Comparison of ENCODE assay signal across 32 cellular contexts in the genomic region with DNA sequence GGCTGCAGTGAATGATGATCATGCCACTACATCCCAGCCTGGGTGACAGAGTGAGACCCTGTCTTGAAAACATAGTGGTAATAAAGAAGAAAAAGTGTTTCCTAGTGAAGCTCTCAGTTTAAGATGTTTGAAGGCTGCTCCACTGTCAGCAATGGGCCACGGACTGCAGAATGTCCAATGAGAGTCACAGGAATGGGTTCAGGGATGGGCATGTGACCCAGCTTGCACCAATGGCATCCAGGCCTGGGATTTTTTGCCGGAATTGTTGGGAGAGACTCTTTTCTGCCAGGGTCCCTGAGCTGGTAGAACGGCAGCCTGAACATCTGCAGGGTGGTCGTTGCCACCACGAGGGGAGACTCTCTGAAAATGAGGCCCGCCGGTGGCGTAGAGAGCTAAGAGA. TPM values are rescaled to one million over a fixed set of nuclear protein-coding genes. Genes with fewer than 3 reads are reported as not detected.
"Had no signal": no experiment of that assay in that cellular context is flagged by ENCODE, and none has a peak within 500 bp of the region (broad histone marks: within the 10 kb centered on the region; RNA-seq: fewer than 3 reads in every experiment).

No MANE protein-coding gene starts in this region.

- H3K36me3 Mint-ChIP-seq: activated CD4-positive, alpha-beta memory T cell treated with anti-CD3 and anti-CD28 coated beads for 36 hours; T-cell had no signal

- H2AFZ ChIP-seq: PC-9 had no signal

- DNase-seq: activated B cell treated with CpG ODN at 0.5 μM for 24 hours; activated CD4-positive, alpha-beta T cell treated with anti-CD3 and anti-CD28 coated beads for 4 hours; activated CD4-positive, alpha-beta T cell treated with anti-CD3 and anti-CD28 coated beads, Interleukin-2, amount 50 U/mL, for 1 hour; activated CD4-positive, CD25-positive, alpha-beta regulatory T cell treated with anti-CD3 and anti-CD28 coated beads, Interleukin-2, amount 50 U/mL, for 72 hours; activated CD8-positive, alpha-beta memory T cell treated with anti-CD3 and anti-CD28 coated beads, Interleukin-2, amount 50 U/mL, for 4 hours; activated gamma-delta T cell treated with Interleukin-2 at 50 U/mL for 16 hours; activated T-cell treated with anti-CD3 and anti-CD28 coated beads for 4 hours; activated T-cell treated with anti-CD3 and anti-CD28 coated beads, Interleukin-2, amount 50 U/mL, for 4 hours; NCI-H1092; NCI-H1436 treated with DMSO at 0.1 percent for 48 hours; NCI-H1694 treated with DMSO at 0.1 percent for 48 hours; NCI-H345; NCI-H524 treated with DMSO at 0.1 percent for 48 hours; SIG-M5; T-cell; T-helper 17 cell had no signal

- H3K9me3 Mint-ChIP-seq: activated B cell treated with CpG ODN at 0.5 μM for 24 hours; activated CD4-positive, alpha-beta memory T cell treated with anti-CD3 and anti-CD28 coated beads for 36 hours; activated naive CD4-positive, alpha-beta T cell treated with anti-CD3 and anti-CD28 coated beads for 36 hours; activated naive CD4-positive, alpha-beta T cell treated with anti-CD3 and anti-CD28 coated beads, Interleukin-2, amount 50 U/mL, for 72 hours; activated T-cell treated with anti-CD3 and anti-CD28 coated beads, Interleukin-2, amount 50 U/mL, for 4 hours; activated T-helper 1 cell treated with anti-CD3 and anti-CD28 coated beads, Interleukin-12 subunit alpha, Interleukin-12 subunit beta, Interleukin-2, Interleukin-4 antibody, amounts not matched to agents 30 ng/mL and 10 ng/mL and 1 ng/mL, durations not matched to agents 14 hours and 24 hours and 36 hours; T-cell had no signal

- H3K4me2 ChIP-seq: PC-9 had no signal

- H3K9me3 ChIP-seq: adrenal gland, body of pancreas, breast epithelium had no signal

- H3K4me1 ChIP-seq: adrenal gland, body of pancreas, breast epithelium had no signal

- H3K4me3 Mint-ChIP-seq: activated B cell treated with CpG ODN at 0.5 μM for 24 hours; activated CD4-positive, alpha-beta memory T cell treated with anti-CD3 and anti-CD28 coated beads for 36 hours; activated naive CD4-positive, alpha-beta T cell treated with anti-CD3 and anti-CD28 coated beads for 36 hours; activated T-cell treated with anti-CD3 and anti-CD28 coated beads, Interleukin-2, amount 50 U/mL, for 4 hours; activated T-helper 1 cell treated with anti-CD3 and anti-CD28 coated beads, Interleukin-12 subunit alpha, Interleukin-12 subunit beta, Interleukin-2, Interleukin-4 antibody, amounts not matched to agents 30 ng/mL and 10 ng/mL and 1 ng/mL, durations not matched to agents 14 hours and 24 hours and 36 hours; T-cell; T-helper 17 cell had no signal

- ATAC-seq: activated T-cell treated with anti-CD3 and anti-CD28 coated beads, Interleukin-2, amount 50 U/mL, for 4 hours had no signal

- H3K27ac Mint-ChIP-seq: activated B cell treated with CpG ODN at 0.5 μM for 24 hours; activated CD4-positive, alpha-beta memory T cell treated with anti-CD3 and anti-CD28 coated beads for 36 hours; activated naive CD4-positive, alpha-beta T cell treated with anti-CD3 and anti-CD28 coated beads for 36 hours; activated naive CD4-positive, alpha-beta T cell treated with anti-CD3 and anti-CD28 coated beads, Interleukin-2, amount 50 U/mL, for 72 hours; activated T-helper 1 cell treated with anti-CD3 and anti-CD28 coated beads, Interleukin-12 subunit alpha, Interleukin-12 subunit beta, Interleukin-2, Interleukin-4 antibody, amounts not matched to agents 30 ng/mL and 10 ng/mL and 1 ng/mL, durations not matched to agents 14 hours and 24 hours and 36 hours; T-helper 17 cell had no signal

- H3K36me3 ChIP-seq: adrenal gland, breast epithelium had no signal

- H3K4me3 ChIP-seq: adrenal gland, body of pancreas, breast epithelium, PC-9 had no signal

- H3K27ac ChIP-seq: adrenal gland, body of pancreas, breast epithelium, PC-9, RWPE1 had no signal

- FAIRE-seq: astrocyte, RCC 7860 had no signal

RNA-seq across cellular contexts. Expression of gene SHISA7, which starts 6.3 kb away (rescaled TPM):
- total RNA-seq: activated B cell treated with CpG ODN at 0.5 μM for 24 hours; activated CD4-positive, alpha-beta memory T cell treated with anti-CD3 and anti-CD28 coated beads for 36 hours; activated naive CD4-positive, alpha-beta T cell treated with anti-CD3 and anti-CD28 coated beads for 36 hours; activated naive CD4-positive, alpha-beta T cell treated with anti-CD3 and anti-CD28 coated beads, Interleukin-2, amount 50 U/mL, for 72 hours; activated T-cell treated with anti-CD3 and anti-CD28 coated beads, Interleukin-2, amount 50 U/mL, for 4 hours; activated T-helper 1 cell treated with anti-CD3 and anti-CD28 coated beads, Interleukin-12 subunit alpha, Interleukin-12 subunit beta, Interleukin-2, Interleukin-4 antibody, amounts not matched to agents 30 ng/mL and 10 ng/mL and 1 ng/mL, durations not matched to agents 14 hours and 24 hours and 36 hours; body of pancreas; cardiac septum; NCI-H460; OCI-LY7; PC-9; Right ventricle myocardium inferior; SK-MEL-5; T-cell; T-helper 17 cell had no signal

RNA-seq across cellular contexts. Expression of gene C19orf85, which starts 27.7 kb away (rescaled TPM):
- total RNA-seq: activated B cell treated with CpG ODN at 0.5 μM for 24 hours; activated CD4-positive, alpha-beta memory T cell treated with anti-CD3 and anti-CD28 coated beads for 36 hours; activated naive CD4-positive, alpha-beta T cell treated with anti-CD3 and anti-CD28 coated beads for 36 hours; activated naive CD4-positive, alpha-beta T cell treated with anti-CD3 and anti-CD28 coated beads, Interleukin-2, amount 50 U/mL, for 72 hours; activated T-cell treated with anti-CD3 and anti-CD28 coated beads, Interleukin-2, amount 50 U/mL, for 4 hours; activated T-helper 1 cell treated with anti-CD3 and anti-CD28 coated beads, Interleukin-12 subunit alpha, Interleukin-12 subunit beta, Interleukin-2, Interleukin-4 antibody, amounts not matched to agents 30 ng/mL and 10 ng/mL and 1 ng/mL, durations not matched to agents 14 hours and 24 hours and 36 hours; adrenal gland; astrocyte; body of pancreas; breast epithelium; cardiac septum; NCI-H460; OCI-LY7; Right ventricle myocardium inferior; SK-MEL-5; T-cell; T-helper 17 cell had no signal
- polyA plus RNA-seq: adrenal gland had no signal
